1 cellular context compared by ENCODE assay signal in genomic region chr13:20349564-20350379, GRCh38.
TF ChIP-seq lines count a peak whose summit lies in the region.

No MANE protein-coding gene starts in this region.

TF ChIP-seq in HepG2, 621 proteins besides CTCF, POLR2A, EP300 and RAD21 (continued from another document):
- no peak for TF ChIP-seq DDIT3 (CRISPR knock-in tag; IDR thresholded peaks at IDR 0.05)
- no peak for TF ChIP-seq ZNF501 (CRISPR knock-in tag; IDR thresholded peaks at IDR 0.05)
- no peak for TF ChIP-seq ZNF557 (CRISPR knock-in tag; IDR thresholded peaks at IDR 0.05)
- no peak for TF ChIP-seq THRA (CRISPR knock-in tag; IDR thresholded peaks at IDR 0.05; ENCODE audit: borderline replicate concordance)
- no peak for TF ChIP-seq CEBPG (CRISPR knock-in tag; IDR thresholded peaks at IDR 0.05)
- TF ChIP-seq FOXO1 (CRISPR knock-in tag; IDR thresholded peaks at IDR 0.05): no peak
- no peak for TF ChIP-seq ZNF121 (CRISPR knock-in tag; IDR thresholded peaks at IDR 0.05)
- no peak for TF ChIP-seq MYNN (CRISPR knock-in tag; IDR thresholded peaks at IDR 0.05; ENCODE audit: low read depth)
